ENCODE assay signal across 1 cellular context in genomic region chr6:143936986-143937765, GRCh38.
TF ChIP-seq lines count a peak whose summit lies in the region.

No MANE protein-coding gene starts in this region.

TF ChIP-seq in HepG2, 621 proteins besides CTCF, POLR2A, EP300 and RAD21 (continued from another document and continues in another):
- TF ChIP-seq PATZ1 (CRISPR knock-in tag; IDR thresholded peaks at IDR 0.05): peak; percentile 62
- no peak for TF ChIP-seq ZNF335 (CRISPR knock-in tag; IDR thresholded peaks at IDR 0.05)
- TF ChIP-seq HNF4G (IDR thresholded peaks at IDR 0.05; ENCODE audit: borderline replicate concordance, low read depth, low read length): 0 out of 2 replicates have a peak, but pooled peaks have one; percentile 15
- no peak for TF ChIP-seq HNF4G (CRISPR knock-in tag; IDR thresholded peaks at IDR 0.05; ENCODE audit: borderline replicate concordance, low read depth)
- TF ChIP-seq ZMAT5 (CRISPR knock-in tag; IDR thresholded peaks at IDR 0.05; ENCODE audit: borderline replicate concordance, low read depth): no peak
- no peak for TF ChIP-seq HES4 (CRISPR knock-in tag; IDR thresholded peaks at IDR 0.05; ENCODE audit: borderline replicate concordance)
- TF ChIP-seq PITX1 (CRISPR knock-in tag; IDR thresholded peaks at IDR 0.05): peak; percentile 42; the same call in 1 of the 2 replicates
- TF ChIP-seq GABPB1 (CRISPR knock-in tag; IDR thresholded peaks at IDR 0.05): no peak
- TF ChIP-seq JUNB (CRISPR knock-in tag; IDR thresholded peaks at IDR 0.05; ENCODE audit: borderline replicate concordance): no peak
- no peak for TF ChIP-seq CERS6 (CRISPR knock-in tag; IDR thresholded peaks at IDR 0.05)
- no peak for TF ChIP-seq ZNF264 (CRISPR knock-in tag; IDR thresholded peaks at IDR 0.05)
- TF ChIP-seq ZNF230 (CRISPR knock-in tag; IDR thresholded peaks at IDR 0.05): no peak
- TF ChIP-seq HDAC6 (IDR thresholded peaks at IDR 0.05; ENCODE audit: low read depth, low read length): no peak
- TF ChIP-seq CENPX (CRISPR knock-in tag; IDR thresholded peaks at IDR 0.05): no peak
- TF ChIP-seq HMGXB4 (CRISPR knock-in tag; IDR thresholded peaks at IDR 0.05; ENCODE audit: borderline replicate concordance in 1 of 2, low read depth in 1 of 2): no peak
- no peak for TF ChIP-seq ZIK1 (CRISPR knock-in tag; IDR thresholded peaks at IDR 0.05; ENCODE audit: borderline replicate concordance, low read depth)
- no peak for TF ChIP-seq PRDM15 (CRISPR knock-in tag; IDR thresholded peaks at IDR 0.05)
- TF ChIP-seq IRF9 (CRISPR knock-in tag; IDR thresholded peaks at IDR 0.05; ENCODE audit: borderline replicate concordance): no peak
- peak; percentile 3; the same call in 1 of the 2 replicates for TF ChIP-seq SMC3 (IDR thresholded peaks at IDR 0.05; ENCODE audit: low read length)
- TF ChIP-seq ZNF629 (CRISPR knock-in tag; conservative IDR thresholded peaks at IDR 0.05): no peak
- no peak for TF ChIP-seq ZZZ3 (CRISPR knock-in tag; IDR thresholded peaks at IDR 0.05; ENCODE audit: borderline replicate concordance)
- TF ChIP-seq NONO (IDR thresholded peaks at IDR 0.05): no peak
- no peak for TF ChIP-seq NONO (CRISPR knock-in tag; conservative IDR thresholded peaks at IDR 0.05)
- TF ChIP-seq ZNF737 (CRISPR knock-in tag; IDR thresholded peaks at IDR 0.05; ENCODE audit: borderline replicate concordance): no peak
- peak; percentile 32 for TF ChIP-seq HNRNPK (IDR thresholded peaks at IDR 0.05; ENCODE audit: low read depth, low read length, poor library complexity, severe bottlenecking)
- TF ChIP-seq ZNF503 (CRISPR knock-in tag; IDR thresholded peaks at IDR 0.05): no peak
- no peak for TF ChIP-seq ATRX (CRISPR knock-in tag; IDR thresholded peaks at IDR 0.05; ENCODE audit: borderline replicate concordance)
- no peak for TF ChIP-seq SKI (IDR thresholded peaks at IDR 0.05; ENCODE audit: partially characterized antibody)
- TF ChIP-seq SRF (IDR thresholded peaks at IDR 0.05; ENCODE audit: low read depth, low read length): peak; percentile 68; the same call in 1 of the 2 replicates
- peak; percentile 48; the same call in 1 of the 2 replicates for TF ChIP-seq NCOR1 (IDR thresholded peaks at IDR 0.05; ENCODE audit: borderline replicate concordance, low read length)
- no peak for TF ChIP-seq RNF219 (CRISPR knock-in tag; IDR thresholded peaks at IDR 0.05)
- TF ChIP-seq ZNF546 (CRISPR knock-in tag; conservative IDR thresholded peaks at IDR 0.05): no peak
- TF ChIP-seq ZNF776 (CRISPR knock-in tag; IDR thresholded peaks at IDR 0.05): no peak
- no peak for TF ChIP-seq NPAS2 (CRISPR knock-in tag; IDR thresholded peaks at IDR 0.05; ENCODE audit: borderline replicate concordance)
- no peak for TF ChIP-seq CHCHD3 (CRISPR knock-in tag; IDR thresholded peaks at IDR 0.05)
- TF ChIP-seq SRSF1 (optimal IDR thresholded peaks at IDR 0.05; ENCODE audit: low read depth, low read length): no peak
- TF ChIP-seq ADNP (CRISPR knock-in tag; IDR thresholded peaks at IDR 0.05): no peak
- no peak for TF ChIP-seq ZNF24 (IDR thresholded peaks at IDR 0.05)
- TF ChIP-seq ZXDC (CRISPR knock-in tag; IDR thresholded peaks at IDR 0.05): no peak
- no peak for TF ChIP-seq MTERF4 (CRISPR knock-in tag; IDR thresholded peaks at IDR 0.05)
- no peak for TF ChIP-seq ZSCAN5A (CRISPR knock-in tag; IDR thresholded peaks at IDR 0.05; ENCODE audit: borderline replicate concordance)
- no peak for TF ChIP-seq ZMYM2 (CRISPR knock-in tag; IDR thresholded peaks at IDR 0.05)
